8 cellular contexts compared by ENCODE assay signal in the genomic region with DNA sequence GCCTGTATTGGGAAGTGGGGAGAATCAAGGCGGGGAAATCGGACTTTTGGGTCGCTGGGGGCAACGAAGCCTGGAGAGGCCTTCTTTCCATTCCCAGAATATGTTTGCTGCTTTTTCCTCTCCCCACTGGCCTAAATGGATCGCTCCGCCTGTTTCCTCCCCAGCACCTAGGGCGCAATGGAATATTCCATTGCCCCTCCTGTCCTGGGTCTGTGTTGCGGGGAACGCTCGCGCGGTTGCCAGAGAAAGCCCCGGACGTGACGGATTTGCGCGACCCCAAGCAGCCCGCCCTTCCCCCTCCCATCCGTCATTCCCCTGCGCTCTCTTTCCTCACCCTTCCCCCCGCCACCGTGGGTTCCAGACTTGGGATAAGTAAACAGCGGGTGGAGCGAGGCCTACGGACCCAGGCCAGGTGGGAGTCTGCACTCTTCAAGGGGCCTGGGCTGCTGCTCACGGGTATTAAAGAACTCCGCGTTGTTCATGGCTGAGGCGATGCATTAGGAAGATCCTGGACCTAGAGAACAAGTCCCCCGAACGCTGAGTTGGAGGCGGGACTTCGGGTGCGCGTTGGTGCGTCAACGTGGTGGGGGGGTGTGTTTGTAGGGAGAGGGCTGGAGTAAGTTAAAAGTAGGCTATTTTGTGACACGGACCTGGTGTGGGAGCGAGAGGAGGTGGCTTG. TPM values are rescaled to one million over a fixed set of nuclear protein-coding genes. Genes with fewer than 3 reads are reported as not detected.
A peak's percentile ranks its signal among the peaks of the same experiment; 100 is the strongest.
DNase-seq lines count a peak whose midpoint lies in the region; ATAC-seq and TF ChIP-seq lines count a peak whose summit lies in the region.

A gene with protein sequence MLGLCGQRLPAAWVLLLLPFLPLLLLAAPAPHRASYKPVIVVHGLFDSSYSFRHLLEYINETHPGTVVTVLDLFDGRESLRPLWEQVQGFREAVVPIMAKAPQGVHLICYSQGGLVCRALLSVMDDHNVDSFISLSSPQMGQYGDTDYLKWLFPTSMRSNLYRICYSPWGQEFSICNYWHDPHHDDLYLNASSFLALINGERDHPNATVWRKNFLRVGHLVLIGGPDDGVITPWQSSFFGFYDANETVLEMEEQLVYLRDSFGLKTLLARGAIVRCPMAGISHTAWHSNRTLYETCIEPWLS (plus strand): TSS at position 307 of the 679 bp plus-strand sequence. CDS start 454 bp downstream, outside the sequence.

- ATAC-seq in GM21390 (IDR thresholded peaks at IDR 0.05; ENCODE audit: unreplicated experiment) (peak; percentile 36), heart right ventricle (peak; percentile 90 to 96 (median 94))

- H3K36me3 ChIP-seq in ACC112 (ENCODE audit: insufficient read depth, low read length) (peaks cover 12% of the 10 kb centered on the region; the same call in 1 of the 2 replicates), heart right ventricle (peaks cover 0 to 37% (median 22%) of the 10 kb centered on the region in 9 donors), transverse colon (peaks cover 0 to 9% (median 0%) of the 10 kb centered on the region in 4 donors)

- peak within 1 kb of the TSS; percentile 75 for H3K27ac ChIP-seq in ACC112 (ENCODE audit: low read depth, low read length)
- peak within 1 kb of the TSS; percentile 60 to 96 (median 91) for H3K27ac ChIP-seq in heart right ventricle
- peak within 1 kb of the TSS; percentile 85 to 97 (median 90) for H3K27ac ChIP-seq in transverse colon

- H2AFZ ChIP-seq in ACC112 (ENCODE audit: low read length, unreplicated experiment): peak within 1 kb of the TSS; percentile 77

- no peak for TF ChIP-seq EP300 in transverse colon (IDR thresholded peaks at IDR 0.05; ENCODE audit: low read depth)

- intact Hi-C loops in heart right ventricle (cut with DNase I): loop anchor here in 5 of 10 donors (1.0 to 5.0 kb wide), 4 partner anchors 22 to 37 kb away; partner anchors contain the start of genes AGPAT1 (in 2 of the 5) and FKBPL (in 1 of the 5)
- intact Hi-C loops in posterior cingulate gyrus (cut with DNase I): loop anchor here (1.0 to 5.0 kb wide), 3 partner anchors 24 to 41 kb away; partner anchors contain the start of gene FKBPL
- intact Hi-C loops in transverse colon (cut with DNase I; ENCODE audit: low total_unique reads): loop anchor here (1.0 to 5.0 kb wide), 4 partner anchors 24 to 502 kb away; partner anchors contain the start of genes BAG6, FKBPL and PBX2

- no peaks in the 10 kb centered on the region for H3K9me3 ChIP-seq in heart right ventricle
- H3K9me3 ChIP-seq in transverse colon: no peaks in the 10 kb centered on the region

- in situ Hi-C loops in transverse colon (cut with MboI; ENCODE audit: low pct_ligation_motif_present in 1 of 4, low pct_unique_long_range_greater_than_20kb in 1 of 4, low sequenced_read_pairs in 3 of 4): no loop called here

- WGBS in heart right ventricle, 2 donors: 0% methylated on average over 39 of the region's 39 CpGs
- 0% methylated on average over 1 to 39 of the region's 39 CpGs for WGBS in transverse colon (ENCODE audit: low coverage in 1 of 2), 2 donors

- H3K79me2 ChIP-seq in ACC112 (ENCODE audit: control insufficient read depth, insufficient read depth, low read length, unreplicated experiment): peaks cover 20% of the 10 kb centered on the region

- peak within 1 kb of the TSS; percentile 96 for H3K4me3 ChIP-seq in ACC112 (ENCODE audit: low read depth, low read length)
- H3K4me3 ChIP-seq in heart right ventricle: peak within 1 kb of the TSS; percentile 58 to 91 (median 80)
- H3K4me3 ChIP-seq in transverse colon: peak within 1 kb of the TSS; percentile 48 to 85 (median 70)

- TF ChIP-seq CTCF in heart right ventricle (IDR thresholded peaks at IDR 0.05) (peak in 1 of 9 donors; percentile 7), transverse colon (IDR thresholded peaks at IDR 0.05) (no peak)

- no peak for TF ChIP-seq POLR2A in transverse colon (IDR thresholded peaks at IDR 0.05)

- H3K4me1 ChIP-seq in ACC112 (ENCODE audit: control insufficient read depth, insufficient read depth, low read length, unreplicated experiment) (peaks cover 23% of the 10 kb centered on the region), heart right ventricle (peaks cover 6 to 48% (median 30%) of the 10 kb centered on the region in 9 donors), transverse colon (peaks cover 15 to 38% (median 36%) of the 10 kb centered on the region in 4 donors)

- DNase-seq in NCI-H1436 treated with DMSO at 0.1 percent for 48 hours (lab: John Stamatoyannopoulos, UW) (peak; percentile 41), T-helper 2 cell (peak in 4 of 5 experiments; percentile 45 to 90 (median 66)), amniotic stem cell (lab: John Stamatoyannopoulos, UW) (peak; percentile 72), heart right ventricle (peak; percentile 90 to 95), posterior cingulate gyrus (peak; percentile 81 to 98 (median 90)), transverse colon (peak; percentile 88)

- no peaks in the 10 kb centered on the region for H3K27me3 ChIP-seq in ACC112 (ENCODE audit: insufficient read depth, low read length)
- H3K27me3 ChIP-seq in heart right ventricle: peaks cover 0 to 56% (median 8%) of the 10 kb centered on the region in 7 donors
- peaks cover 3% of the 10 kb centered on the region for H3K27me3 ChIP-seq in transverse colon

RNA-seq across cellular contexts. Expression of the gene that starts here (rescaled TPM):
- total RNA-seq in heart right ventricle: 10 to 100 TPM; 18.0 to 31.8 (median 23.7) TPM
- 10 to 100 TPM; 16.8 to 17.6 TPM for polyA plus RNA-seq in heart right ventricle
- 10 to 100 TPM; 13.1 to 80.0 (median 28.1) TPM for total RNA-seq in transverse colon

Comparison
In these comparisons a context has a peak if more than half of its experiments do, and no peak if none do; other contexts are left out.
1. Peak in every context shown above with its lines: DNase-seq, ATAC-seq, H3K4me3 ChIP-seq and H3K27ac ChIP-seq.
2. DNase-seq: peak in every context shown above with its lines; median percentile 92 in heart right ventricle; 90 in posterior cingulate gyrus; 88 in transverse colon; 72 in amniotic stem cell; 66 in T-helper 2 cell; 41 in NCI-H1436 treated with DMSO at 0.1 percent for 48 hours.